18 cellular contexts compared by ENCODE assay signal in genomic region chr19:839146-839872, GRCh38. TPM values are rescaled to one million over a fixed set of nuclear protein-coding genes. Genes with fewer than 3 reads are reported as not detected.
A peak's percentile ranks its signal among the peaks of the same experiment; 100 is the strongest.
DNase-seq lines count a peak whose midpoint lies in the region; FAIRE-seq and TF ChIP-seq lines count a peak whose summit lies in the region.
"Had no signal": no experiment of that assay in that cellular context is flagged by ENCODE, and none has a peak within 500 bp of the region (broad histone marks: within the 10 kb centered on the region; RNA-seq: fewer than 3 reads in every experiment).

No MANE protein-coding gene starts in this region.

- H3K27me3 ChIP-seq in BLaER1 (peaks cover 31% of the 10 kb centered on the region), HL-60 (ENCODE audit: insufficient read depth, poor library complexity, severe bottlenecking) (no peaks in the 10 kb centered on the region)

- TF ChIP-seq CTCF in HL-60 (IDR thresholded peaks at IDR 0.05; ENCODE audit: insufficient read depth, low read length) = no peak

- DNase-seq in HL-60 (ENCODE audit: low read depth in 1 of 2, low spot score in 1 of 2) = peak in 1 of 2 experiments; percentile 60
- no peak for DNase-seq in SK-N-MC (ENCODE audit: low read depth, low spot score)
- DNase-seq in dedifferentiated amniotic fluid mesenchymal stem cell (ENCODE audit: extremely low spot score) = no peak
- DNase-seq in GM12892 (ENCODE audit: insufficient read length) = no peak
- DNase-seq in NCI-H146 (lab: John Stamatoyannopoulos, UW) = no peak
- DNase-seq: ACHN; CD8-positive, alpha-beta memory T cell; GM23248; KBM-7; NCI-H1417; NCI-H2029; NCI-H2171 treated with DMSO at 0.1 percent for 48 hours; NCI-H510A; NCI-H82; Right ventricle myocardium superior; SW 1271 had no signal

- no peaks in the 10 kb centered on the region for H3K36me3 ChIP-seq in BLaER1
- no peaks in the 10 kb centered on the region for H3K36me3 ChIP-seq in SK-N-MC (ENCODE audit: insufficient read depth, low read length)

- H3K4me2 ChIP-seq in BLaER1 = peak overlapping the region; percentile 84

- TF ChIP-seq POLR2A in GM12892 (IDR thresholded peaks at IDR 0.05; ENCODE audit: low read depth, low read length) = no peak

- peaks cover 40% of the 10 kb centered on the region for H3K4me1 ChIP-seq in BLaER1

- H4K20me1 ChIP-seq in BLaER1 = no peaks in the 10 kb centered on the region; the same call in 1 of the 2 replicates

- FAIRE-seq in GM12892 (lab: Jason Lieb, UNC) = no peak
- FAIRE-seq: HTR-8/SVneo had no signal

- H3K9ac ChIP-seq in BLaER1 = peak overlapping the region; percentile 61; the same call in 1 of the 2 replicates
- peak overlapping the region; percentile 49 for H3K9ac ChIP-seq in SK-N-MC (ENCODE audit: insufficient read length)
- H3K9ac ChIP-seq: GM23248 had no signal

- peak overlapping the region; percentile 56; the same call in 1 of the 2 replicates for H3K27ac ChIP-seq in BLaER1
- peak overlapping the region; percentile 82 for H3K27ac ChIP-seq in HL-60 (replicated peaks)
- peak overlapping the region; percentile 77 for H3K27ac ChIP-seq in SK-N-MC
- H3K27ac ChIP-seq: GM23248 had no signal

- H3K9me3 ChIP-seq in BLaER1 (no peaks in the 10 kb centered on the region), SK-N-MC (ENCODE audit: low read depth, low read length) (no peaks in the 10 kb centered on the region)

- no peak overlapping the region for H3K4me3 ChIP-seq in BLaER1
- no peak overlapping the region for H3K4me3 ChIP-seq in HL-60 (replicated peaks; ENCODE audit: insufficient read depth, low read length)
- peak overlapping the region; percentile 42; the same call in 1 of the 2 replicates for H3K4me3 ChIP-seq in SK-N-MC
- H3K4me3 ChIP-seq: GM23248 had no signal

RNA-seq across cellular contexts. Expression of gene PRTN3, which starts 1.5 kb away (rescaled TPM):
- not detected for polyA plus RNA-seq in GM12892 (2012; ENCODE audit: missing spikeins)
- polyA plus RNA-seq: CD8-positive, alpha-beta memory T cell; GM23248 had no signal

RNA-seq across cellular contexts. Expression of gene AZU1, which starts 11.7 kb away (rescaled TPM):
- polyA plus RNA-seq in GM12892 (2012; ENCODE audit: missing spikeins) = not detected
- polyA plus RNA-seq: CD8-positive, alpha-beta memory T cell; GM23248 had no signal

RNA-seq across cellular contexts. Expression of gene ELANE, which starts 12.8 kb away (rescaled TPM):
- polyA plus RNA-seq in GM12892 (2012; ENCODE audit: missing spikeins) = not detected
- polyA plus RNA-seq: CD8-positive, alpha-beta memory T cell had no signal

RNA-seq across cellular contexts. Expression of gene PLPPR3, which starts 17.6 kb away (rescaled TPM):
- not detected for polyA plus RNA-seq in GM12892 (2012; ENCODE audit: missing spikeins)
- polyA plus RNA-seq: CD8-positive, alpha-beta memory T cell; GM23248 had no signal

RNA-seq across cellular contexts. Expression of gene CFD, which starts 20.2 kb away (rescaled TPM):
- not detected for polyA plus RNA-seq in GM12892 (2012; ENCODE audit: missing spikeins)
